ENCODE assay signal across 14 cellular contexts in genomic region chr7:91375378-91375777, GRCh38.
DNase-seq lines count a peak whose midpoint lies in the region; ATAC-seq and TF ChIP-seq lines count a peak whose summit lies in the region.
"Had no signal": no experiment of that assay in that cellular context is flagged by ENCODE, and none has a peak within 500 bp of the region (broad histone marks: within the 10 kb centered on the region; RNA-seq: fewer than 3 reads in every experiment).

No MANE protein-coding gene starts in this region.

- H3K36me3 ChIP-seq in neural progenitor cell (no peaks in the 10 kb centered on the region), left lung (no peaks in the 10 kb centered on the region)
- H3K36me3 ChIP-seq: BE2C had no signal

- no peaks in the 10 kb centered on the region for H3F3A ChIP-seq in neural progenitor cell (ENCODE audit: low read depth)

- H3K9me3 ChIP-seq in neural progenitor cell (ENCODE audit: low read depth) (no peaks in the 10 kb centered on the region), left lung (no peaks in the 10 kb centered on the region)

- peaks cover 18% of the 10 kb centered on the region for H3K4me1 Mint-ChIP-seq in WTC11
- H3K4me1 Mint-ChIP-seq in neural progenitor cell = peaks cover 20% of the 10 kb centered on the region
- peaks cover 5 to 6% of the 10 kb centered on the region in 2 donors for H3K4me1 Mint-ChIP-seq in stimulated activated naive B cell treated with anti-CD40 and anti-IgM and Interleukin-4, amounts not matched to agents 10 μg/mL and 1 μg/mL and 100 μg/mL, for 72 hours
- H3K4me1 Mint-ChIP-seq: CD4-positive, alpha-beta memory T cell had no signal

- H3K36me3 Mint-ChIP-seq in WTC11 (no peaks in the 10 kb centered on the region), neural progenitor cell (no peaks in the 10 kb centered on the region)
- no peaks in the 10 kb centered on the region for H3K36me3 Mint-ChIP-seq in stimulated activated naive B cell treated with anti-CD40 and anti-IgM and Interleukin-4, amounts not matched to agents 10 μg/mL and 1 μg/mL and 100 μg/mL, for 72 hours
- H3K36me3 Mint-ChIP-seq: CD4-positive, alpha-beta memory T cell had no signal

- H3K4me3 ChIP-seq in neural progenitor cell (no peak overlapping the region), left lung (no peak overlapping the region)

- DNase-seq in WTC11 (ENCODE audit: low spot score) (no peak), foreskin melanocyte (peak; percentile 26), neural progenitor cell (ENCODE audit: low spot score) (peak; percentile 45), NCI-H1105 (lab: John Stamatoyannopoulos, UW) (no peak), left lung (no peak), DMS 273 (lab: John Stamatoyannopoulos, UW; ENCODE audit: unreplicated experiment) (no peak)
- no peak for DNase-seq in stimulated activated naive B cell treated with anti-CD40 and anti-IgM and Interleukin-4, amounts not matched to agents 10 μg/mL and 1 μg/mL and 100 μg/mL, for 72 hours
- DNase-seq: BE2C; CD4-positive, alpha-beta memory T cell; DMS153; DMS79 treated with DMSO at 0.1 percent for 48 hours; EL had no signal

- no peak overlapping the region for H3K4me2 ChIP-seq in neural progenitor cell

- H3K27me3 Mint-ChIP-seq in WTC11 (ENCODE audit: low read depth) (no peaks in the 10 kb centered on the region; the same call in 1 of the 2 replicates), neural progenitor cell (ENCODE audit: insufficient read depth, low read depth) (peaks cover 2% of the 10 kb centered on the region)
- H3K27me3 Mint-ChIP-seq in stimulated activated naive B cell treated with anti-CD40 and anti-IgM and Interleukin-4, amounts not matched to agents 10 μg/mL and 1 μg/mL and 100 μg/mL, for 72 hours = peaks cover 0 to 4% of the 10 kb centered on the region in 2 donors
- H3K27me3 Mint-ChIP-seq: CD4-positive, alpha-beta memory T cell had no signal

- H3K27me3 ChIP-seq in neural progenitor cell = no peaks in the 10 kb centered on the region
- no peaks in the 10 kb centered on the region for H3K27me3 ChIP-seq in left lung
- H3K27me3 ChIP-seq: BE2C had no signal

- no peak overlapping the region for H3K27ac ChIP-seq in neural progenitor cell
- no peak overlapping the region for H3K27ac ChIP-seq in left lung
- H3K27ac ChIP-seq: C4-2B had no signal

- H4K20me1 ChIP-seq in neural progenitor cell (ENCODE audit: low read depth) = no peaks in the 10 kb centered on the region

- H3K27ac Mint-ChIP-seq in WTC11 (no peak overlapping the region), neural progenitor cell (no peak overlapping the region)
- no peak overlapping the region for H3K27ac Mint-ChIP-seq in stimulated activated naive B cell treated with anti-CD40 and anti-IgM and Interleukin-4, amounts not matched to agents 10 μg/mL and 1 μg/mL and 100 μg/mL, for 72 hours
- H3K27ac Mint-ChIP-seq: CD4-positive, alpha-beta memory T cell had no signal

- TF ChIP-seq CTCF in WTC11 (IDR thresholded peaks at IDR 0.05) (no peak), neural progenitor cell (IDR thresholded peaks at IDR 0.05) (no peak), left lung (IDR thresholded peaks at IDR 0.05) (no peak)

- peak; percentile 74 for ATAC-seq in WTC11
- no peak for ATAC-seq in left lung
- ATAC-seq in stimulated activated naive B cell treated with anti-CD40 and anti-IgM and Interleukin-4, amounts not matched to agents 10 μg/mL and 1 μg/mL and 100 μg/mL, for 72 hours (replicated peaks) = no peak
- ATAC-seq: HCT116 had no signal

- intact Hi-C loops in left lung (cut with DNase I) = no loop called here

- H3K9me3 Mint-ChIP-seq in WTC11 (peaks cover 5% of the 10 kb centered on the region; the same call in 1 of the 2 replicates), neural progenitor cell (no peaks in the 10 kb centered on the region)
- no peaks in the 10 kb centered on the region for H3K9me3 Mint-ChIP-seq in stimulated activated naive B cell treated with anti-CD40 and anti-IgM and Interleukin-4, amounts not matched to agents 10 μg/mL and 1 μg/mL and 100 μg/mL, for 72 hours

- H3K4me3 Mint-ChIP-seq in WTC11 (no peak overlapping the region), neural progenitor cell (no peak overlapping the region)
- H3K4me3 Mint-ChIP-seq in stimulated activated naive B cell treated with anti-CD40 and anti-IgM and Interleukin-4, amounts not matched to agents 10 μg/mL and 1 μg/mL and 100 μg/mL, for 72 hours = no peak overlapping the region
- H3K4me3 Mint-ChIP-seq: CD4-positive, alpha-beta memory T cell had no signal

- H3K9ac ChIP-seq in neural progenitor cell = no peak overlapping the region

- CTCF ChIA-PET in WTC11 (lab: Charles Lee) = no interaction called here

- H2AFZ ChIP-seq in neural progenitor cell (replicated peaks) = no peak overlapping the region

- H3K4me1 ChIP-seq in neural progenitor cell = no peaks in the 10 kb centered on the region
- no peaks in the 10 kb centered on the region for H3K4me1 ChIP-seq in left lung
- H3K4me1 ChIP-seq: BE2C had no signal

- POLR2A ChIA-PET in WTC11 (lab: Charles Lee) = no interaction called here

- no peaks in the 10 kb centered on the region for H3K79me2 ChIP-seq in neural progenitor cell (ENCODE audit: low read depth)

TF ChIP-seq in WTC11, 78 proteins besides CTCF, POLR2A, EP300 and RAD21:
- TF ChIP-seq NR3C1 (CRISPR knock-in tag; conservative IDR thresholded peaks at IDR 0.05; ENCODE audit: low read depth) (no peak), NR2C2 (CRISPR knock-in tag; IDR thresholded peaks at IDR 0.05) (no peak), IRF1 (CRISPR knock-in tag; IDR thresholded peaks at IDR 0.05) (no peak), GABPB1 (CRISPR knock-in tag; IDR thresholded peaks at IDR 0.05) (no peak), ESRRA (CRISPR knock-in tag; IDR thresholded peaks at IDR 0.05; ENCODE audit: borderline replicate concordance) (no peak), ZNF416 (CRISPR knock-in tag; IDR thresholded peaks at IDR 0.05) (no peak)

Comparison
In these comparisons a context has a peak if more than half of its experiments do, and no peak if none do; other contexts are left out.
1. DNase-seq: peak in foreskin melanocyte (single experiment) and neural progenitor cell (single experiment); none in WTC11 (single experiment), NCI-H1105 (single experiment), left lung (0 of 2), stimulated activated naive B cell treated with anti-CD40 and anti-IgM and Interleukin-4, amounts not matched to agents 10 μg/mL and 1 μg/mL and 100 μg/mL, for 72 hours (single experiment) and DMS 273 (single experiment).